ENCODE assay signal across 8 cellular contexts in genomic region chr1:38026592-38027200, GRCh38. TPM values are rescaled to one million over a fixed set of nuclear protein-coding genes. Genes with fewer than 3 reads are reported as not detected.
DNase-seq lines count a peak whose midpoint lies in the region; ATAC-seq, FAIRE-seq and TF ChIP-seq lines count a peak whose summit lies in the region.

No MANE protein-coding gene starts in this region.

- DNase-seq in GM13977 (ENCODE audit: low spot score): peak; percentile 58
- peak; percentile 25 for DNase-seq in NCI-H82 treated with DMSO at 0.1 percent for 48 hours (lab: John Stamatoyannopoulos, UW; ENCODE audit: unreplicated experiment)
- DNase-seq in MCF 10A (ENCODE audit: unreplicated experiment): peak; percentile 74
- DNase-seq in right lobe of liver: no peak
- peak; percentile 55 for DNase-seq in urothelium cell line (ENCODE audit: low spot score)
- no peak for DNase-seq in SKM-1 treated with dmso at 0.1 percent for 144 hours (lab: John Stamatoyannopoulos, UW; ENCODE audit: unreplicated experiment)

- no peaks in the 10 kb centered on the region for H3K27me3 Mint-ChIP-seq in MCF 10A (ENCODE audit: insufficient read depth, unreplicated experiment)

- H3K4me1 Mint-ChIP-seq in MCF 10A (ENCODE audit: insufficient read depth, unreplicated experiment): peaks cover 41% of the 10 kb centered on the region

- TF ChIP-seq POLR2A in right lobe of liver (IDR thresholded peaks at IDR 0.05): no peak

- in situ Hi-C loops in GM13977 (cut with MboI; ENCODE audit: low pct_unique_long_range_greater_than_20kb, low sequenced_read_pairs, unreplicated experiment): loop anchor here (25.0 kb wide), 1 partner anchor 811 kb away; no protein-coding TSS in a partner anchor

- peak; percentile 77 for TF ChIP-seq CTCF in C4-2B (conservative IDR thresholded peaks at IDR 0.05)
- TF ChIP-seq CTCF in GM13977 (IDR thresholded peaks at IDR 0.05; ENCODE audit: extremely low read depth, insufficient read depth, missing control alignments): peak; percentile 82
- peak; percentile 64 for TF ChIP-seq CTCF in MCF 10A (IDR thresholded peaks at IDR 0.05; ENCODE audit: unreplicated experiment)
- peak; percentile 40 to 54 (median 52) for TF ChIP-seq CTCF in right lobe of liver (IDR thresholded peaks at IDR 0.05)

- H3K36me3 ChIP-seq in right lobe of liver: peaks cover 0 to 42% (median 24%) of the 10 kb centered on the region in 4 donors

- no peak for FAIRE-seq in urothelium cell line (lab: Jason Lieb, UNC)

- POLR2A ChIA-PET in MCF 10A (lab: Yijun Ruan, JAX): interaction anchor here (0.6 to 6.1 kb wide), 19 partner anchors 9 to 965 kb away, joined by 3 to 42 read pairs (median 4); partner anchors contain the start of genes POU3F1, RRAGC and UTP11

- WGBS in right lobe of liver (ENCODE audit: insufficient coverage, low coverage, low lambda C conversion rate, missing lambda C conversion rate): 75% methylated on average over 6 of the region's 8 CpGs

- H3K9me3 Mint-ChIP-seq in MCF 10A (ENCODE audit: unreplicated experiment): no peaks in the 10 kb centered on the region

- H3K27ac Mint-ChIP-seq in MCF 10A (ENCODE audit: low read depth, unreplicated experiment): peak overlapping the region; percentile 54

- CTCF ChIA-PET in MCF 10A (lab: Yijun Ruan, JAX): interaction anchor here (0.6 to 5.3 kb wide), 42 partner anchors 8 to 819 kb away, joined by 3 to 58 read pairs (median 4); partner anchors contain the start of gene UTP11

- H3K9me3 ChIP-seq in right lobe of liver: no peaks in the 10 kb centered on the region

- intact Hi-C loops in MCF 10A (cut with micrococcal nuclease): loop anchor here (1.0 to 5.0 kb wide), 3 partner anchors 36 to 809 kb away; no protein-coding TSS in a partner anchor
- intact Hi-C loops in right lobe of liver (cut with DNase I): no loop called here

- no TSS peak for BruUV-seq in MCF 10A (replicated peaks; lab: Mats Ljungman, UMichigan)

- no peaks in the 10 kb centered on the region for H3K4me1 ChIP-seq in right lobe of liver

- H3K27ac ChIP-seq in C4-2B (no peak overlapping the region), right lobe of liver (no peak overlapping the region)

- ATAC-seq in right lobe of liver: peak; percentile 26 to 49 (median 44)
- ATAC-seq in GM21423 (IDR thresholded peaks at IDR 0.05; ENCODE audit: unreplicated experiment): no peak

- no peak overlapping the region for H3K4me3 ChIP-seq in right lobe of liver

- peak overlapping the region; percentile 38 for H3K4me3 Mint-ChIP-seq in MCF 10A (ENCODE audit: unreplicated experiment)

- H3K27me3 ChIP-seq in right lobe of liver: no peaks in the 10 kb centered on the region

- H3K36me3 Mint-ChIP-seq in MCF 10A (ENCODE audit: insufficient read depth, unreplicated experiment): peaks cover 51% of the 10 kb centered on the region

RNA-seq across cellular contexts. Expression of gene UTP11, which starts 14.2 kb away (rescaled TPM):
- total RNA-seq in MCF 10A (2022) (66.5 and 70.3 TPM in 2 replicates), right lobe of liver (10 to 100 TPM in 5 of 6 experiments, 1 to 10 TPM in 1; 6.8 to 33.1 (median 12.8) TPM)

RNA-seq across cellular contexts. Expression of gene POU3F1, which starts 19.9 kb away (rescaled TPM):
- total RNA-seq in MCF 10A (2022) (0.14 TPM in 1 of 2 replicates, not detected in the other), right lobe of liver (under 1 TPM in 1 of 6 experiments, not detected in 5; 0.09 TPM)

RNA-seq across cellular contexts. Expression of gene FHL3, which starts 21.4 kb away (rescaled TPM):
- 13.5 and 18.8 TPM in 2 replicates for total RNA-seq in MCF 10A (2022)
- 1 to 10 TPM; 1.3 to 7.1 (median 4.4) TPM for total RNA-seq in right lobe of liver

RNA-seq across cellular contexts. Expression of gene SF3A3, which starts 36.9 kb away (rescaled TPM):
- total RNA-seq in MCF 10A (2022) (55.6 and 61.7 TPM in 2 replicates), right lobe of liver (10 to 100 TPM; 13.6 to 32.1 (median 20.8) TPM)

Comparison
In these comparisons a context has a peak if more than half of its experiments do, and no peak if none do; other contexts are left out.
1. DNase-seq: peak in GM13977 (single experiment), NCI-H82 treated with DMSO at 0.1 percent for 48 hours (single experiment), MCF 10A (single experiment) and urothelium cell line (single experiment); none in right lobe of liver (0 of 3) and SKM-1 treated with dmso at 0.1 percent for 144 hours (single experiment).
2. Peak in every context shown above with its lines, with median percentiles within 50 percentile points of each other: CTCF ChIP-seq.